Comparison of ENCODE assay signal across 17 cellular contexts in genomic region chr7:25598765-25599164, GRCh38.
DNase-seq lines count a peak whose midpoint lies in the region; ATAC-seq, FAIRE-seq and TF ChIP-seq lines count a peak whose summit lies in the region.
"Had no signal": no experiment of that assay in that cellular context is flagged by ENCODE, and none has a peak within 500 bp of the region (broad histone marks: within the 10 kb centered on the region; RNA-seq: fewer than 3 reads in every experiment).

No MANE protein-coding gene starts in this region.

- intact Hi-C loops in HepG2 (cut with micrococcal nuclease; ENCODE audit: unreplicated experiment) (no loop called here), adrenal gland (cut with DNase I) (no loop called here), right lobe of liver (cut with DNase I) (no loop called here), left colon (cut with DNase I, micrococcal nuclease) (no loop called here)

- FAIRE-seq in HepG2 (lab: Jason Lieb, UNC) = no peak
- FAIRE-seq: A204.1, GM19239 had no signal

- no peak for TF ChIP-seq CTCF in liver (IDR thresholded peaks at IDR 0.05; ENCODE audit: low read depth, low read length, missing input control)
- no peak for TF ChIP-seq CTCF in HepG2 (CRISPR knock-in tag; IDR thresholded peaks at IDR 0.05)
- TF ChIP-seq CTCF in adrenal gland (IDR thresholded peaks at IDR 0.05) = no peak
- TF ChIP-seq CTCF in right lobe of liver (IDR thresholded peaks at IDR 0.05) = no peak

- in situ Hi-C loops in HepG2 (cut with HindIII; ENCODE audit: extremely low pct_ligation_motif_present, low pct_unique_long_range_greater_than_20kb) = no loop called here

- DNase-seq in HepG2 (ENCODE audit: low spot score) = no peak
- no peak for DNase-seq in adrenal gland
- DNase-seq in right lobe of liver = peak in 1 of 3 donors; percentile 55
- DNase-seq in left colon = no peak
- DNase-seq in activated T-cell treated with anti-CD3 and anti-CD28 coated beads, Interleukin-2, amount 50 U/mL, for 1 hour = no peak
- DNase-seq: BE2C; CD4-positive, alpha-beta memory T cell; DND-41; GF-D8; HCEC 1CT; HFFc6; IMR-90 had no signal

- H3K9me3 ChIP-seq in liver (ENCODE audit: control insufficient read depth in 4 of 4, low read length in 3 of 4) (no peaks in the 10 kb centered on the region), HepG2 (ENCODE audit: low read length) (no peaks in the 10 kb centered on the region), adrenal gland (replicated peaks in 1 of 3) (no peaks in the 10 kb centered on the region), right lobe of liver (no peaks in the 10 kb centered on the region)
- H3K9me3 ChIP-seq: BE2C had no signal

- 61% methylated on average over 5 of the region's 5 CpGs for WGBS in liver
- WGBS in HepG2 (ENCODE audit: low lambda C conversion rate) = 44% methylated on average over 5 of the region's 5 CpGs
- WGBS in adrenal gland, 4 donors = 91 to 100% (median 96%) methylated on average over 5 of the region's 5 CpGs
- WGBS in right lobe of liver (ENCODE audit: insufficient coverage, low coverage, low lambda C conversion rate, missing lambda C conversion rate) = 73% methylated on average over 5 of the region's 5 CpGs

- CTCF ChIA-PET in HepG2 (lab: Yijun Ruan, JAX; ENCODE audit: low intra/inter-chr PET ratio, low total read pairs) = no interaction called here

- no peak overlapping the region for H3K9ac ChIP-seq in liver (ENCODE audit: low read depth in 1 of 2, low read length in 2 of 2)
- no peak overlapping the region for H3K9ac ChIP-seq in HepG2 (ENCODE audit: insufficient read depth, low read depth, low read length)

- H3K79me2 ChIP-seq in HepG2 (ENCODE audit: insufficient read depth, low read length) = no peaks in the 10 kb centered on the region

- H3K4me1 ChIP-seq in liver (ENCODE audit: control insufficient read depth in 4 of 4, insufficient read depth in 4 of 4, low read length in 3 of 4) = peaks cover 3 to 22% (median 14%) of the 10 kb centered on the region in 4 donors
- no peaks in the 10 kb centered on the region for H3K4me1 ChIP-seq in HepG2 (ENCODE audit: insufficient read depth, low read length)
- peaks cover 0 to 20% of the 10 kb centered on the region in 2 donors for H3K4me1 ChIP-seq in adrenal gland (replicated peaks in 1 of 2)
- H3K4me1 ChIP-seq in right lobe of liver = peaks cover 0 to 24% (median 0%) of the 10 kb centered on the region in 4 donors
- H3K4me1 ChIP-seq: BE2C had no signal

- H2AFZ ChIP-seq in HepG2 (ENCODE audit: low read length) = no peak overlapping the region

- H3K36me3 ChIP-seq in liver (ENCODE audit: control insufficient read depth in 4 of 4, insufficient read depth in 3 of 4, low read depth in 1 of 4, low read length in 3 of 4) = no peaks in the 10 kb centered on the region
- H3K36me3 ChIP-seq in HepG2 (replicated peaks in 1 of 2; ENCODE audit: control insufficient read depth in 1 of 2, insufficient read depth in 2 of 2, low read length in 2 of 2) = no peaks in the 10 kb centered on the region
- no peaks in the 10 kb centered on the region for H3K36me3 ChIP-seq in adrenal gland (replicated peaks in 1 of 2)
- H3K36me3 ChIP-seq in right lobe of liver = no peaks in the 10 kb centered on the region
- H3K36me3 ChIP-seq: BE2C had no signal

- no peaks in the 10 kb centered on the region for H3K27me3 ChIP-seq in liver (ENCODE audit: control insufficient read depth in 4 of 4, insufficient read depth in 4 of 4, low read length in 3 of 4)
- peaks cover 0 to 3% of the 10 kb centered on the region in 2 experiments; a peak in 1 of 5 replicates for H3K27me3 ChIP-seq in HepG2 (ENCODE audit: control insufficient read depth in 1 of 2, insufficient read depth in 2 of 2, low read length in 2 of 2)
- no peaks in the 10 kb centered on the region for H3K27me3 ChIP-seq in adrenal gland
- H3K27me3 ChIP-seq in right lobe of liver = no peaks in the 10 kb centered on the region
- H3K27me3 ChIP-seq: BE2C had no signal

- POLR2A ChIA-PET in HepG2 (lab: Yijun Ruan, JAX) = no interaction called here

- H3K4me3 ChIP-seq in liver (ENCODE audit: low read depth in 1 of 3, low read length in 3 of 3) (no peak overlapping the region), HepG2 (replicated peaks in 1 of 3; ENCODE audit: insufficient read depth in 1 of 3, low read depth in 2 of 3, low read length in 3 of 3) (no peak overlapping the region), adrenal gland (no peak overlapping the region), right lobe of liver (no peak overlapping the region)

- no peak overlapping the region for H3K4me2 ChIP-seq in HepG2 (ENCODE audit: low read depth, low read length)

- no peaks in the 10 kb centered on the region for H4K20me1 ChIP-seq in HepG2 (ENCODE audit: insufficient read depth, low read length)

- TF ChIP-seq EP300 in HepG2 (IDR thresholded peaks at IDR 0.05; ENCODE audit: low read depth in 2 of 2, low read length in 2 of 2) (no peak), HepG2 (CRISPR knock-in tag; IDR thresholded peaks at IDR 0.05; ENCODE audit: borderline replicate concordance) (no peak)

- H3K27ac ChIP-seq in liver (ENCODE audit: low read depth in 1 of 2, low read length in 2 of 2) (peak overlapping the region; percentile 53 to 75), HepG2 (ENCODE audit: extremely low read length, insufficient read depth, low read length) (no peak overlapping the region), adrenal gland (peak overlapping the region in 4 of 5 donors; percentile 2 to 45 (median 16)), right lobe of liver (peak overlapping the region; percentile 3 to 68 (median 56))
- H3K27ac ChIP-seq: C4-2B had no signal

- no peak for ATAC-seq in HepG2
- ATAC-seq in right lobe of liver = peak in 3 of 4 donors; percentile 18 to 66 (median 44)
- no peak for ATAC-seq in HG03439 (IDR thresholded peaks at IDR 0.05; ENCODE audit: unreplicated experiment)
- no peak for ATAC-seq in left colon

- no TSS peak for BruUV-seq in HepG2 (replicated peaks; lab: Mats Ljungman, UMichigan)

- TF ChIP-seq POLR2A in HepG2 (IDR thresholded peaks at IDR 0.05; ENCODE audit: insufficient read depth in 1 of 2, low read depth in 2 of 2, low read length in 2 of 2) = no peak
- TF ChIP-seq POLR2A in adrenal gland (IDR thresholded peaks at IDR 0.05) = no peak
- TF ChIP-seq POLR2A in right lobe of liver (IDR thresholded peaks at IDR 0.05) = no peak

- TF ChIP-seq RAD21 in liver (IDR thresholded peaks at IDR 0.05) (no peak), HepG2 (CRISPR knock-in tag; IDR thresholded peaks at IDR 0.05) (no peak)

TF ChIP-seq in liver, 16 proteins besides CTCF, POLR2A, EP300 and RAD21 (continues in another document):
- TF ChIP-seq ZBTB33 (IDR thresholded peaks at IDR 0.05) = no peak
- TF ChIP-seq EGR1 (IDR thresholded peaks at IDR 0.05; ENCODE audit: low read depth in 2 of 2) = no peak
- TF ChIP-seq HNF4A (conservative IDR thresholded peaks at IDR 0.05) = no peak
- no peak for TF ChIP-seq FOXA2 (IDR thresholded peaks at IDR 0.05)
- TF ChIP-seq TAF1 (conservative IDR thresholded peaks at IDR 0.05) = no peak

TF ChIP-seq in HepG2, 621 proteins besides CTCF, POLR2A, EP300 and RAD21:
- TF ChIP-seq ZNF431 (CRISPR knock-in tag; IDR thresholded peaks at IDR 0.05; ENCODE audit: borderline replicate concordance, low read depth) (no peak), SPEN (CRISPR knock-in tag; IDR thresholded peaks at IDR 0.05; ENCODE audit: low read depth) (no peak)

Comparison
In these comparisons a context has a peak if more than half of its experiments do, and no peak if none do; other contexts are left out.
1. ATAC-seq: peak in right lobe of liver (3 of 4); none in HepG2 (single experiment), HG03439 (single experiment) and left colon (single experiment).